ENCODE assay signal across 10 cellular contexts in genomic region chr7:22364023-22364422, GRCh38. TPM values are rescaled to one million over a fixed set of nuclear protein-coding genes. Genes with fewer than 3 reads are reported as not detected.
A peak's percentile ranks its signal among the peaks of the same experiment; 100 is the strongest.
DNase-seq lines count a peak whose midpoint lies in the region; ATAC-seq and TF ChIP-seq lines count a peak whose summit lies in the region.
"Had no signal": no experiment of that assay in that cellular context is flagged by ENCODE, and none has a peak within 500 bp of the region (broad histone marks: within the 10 kb centered on the region; RNA-seq: fewer than 3 reads in every experiment).

No MANE protein-coding gene starts in this region.

- H3K27ac ChIP-seq in OCI-LY7 (ENCODE audit: low read depth, low read length, poor library complexity, severe bottlenecking), result peak overlapping the region; percentile 19

- no peaks in the 10 kb centered on the region for H3K36me3 ChIP-seq in OCI-LY7 (ENCODE audit: insufficient read depth, low read length)

- BruUV-seq in OCI-LY7 (replicated peaks; lab: Mats Ljungman, UMichigan), result no TSS peak

- peak overlapping the region; percentile 60 for H3K4me2 ChIP-seq in OCI-LY7 (ENCODE audit: low read length)

- H3K79me2 ChIP-seq in OCI-LY7 (ENCODE audit: insufficient read depth, low read depth, low read length), result no peaks in the 10 kb centered on the region

- CTCF ChIA-PET in OCI-LY7 (lab: Charles Lee; ENCODE audit: unreplicated experiment), result interaction anchor here (1.7 kb wide), 1 partner anchor 9 kb away, joined by 4 read pairs; no protein-coding TSS in a partner anchor

- peak overlapping the region; percentile 4 for H3K4me3 ChIP-seq in OCI-LY7 (ENCODE audit: low read depth, low read length, poor library complexity, severe bottlenecking)

- no peaks in the 10 kb centered on the region for H3K9me2 ChIP-seq in OCI-LY7 (ENCODE audit: insufficient read depth, low read length)

- POLR2A ChIA-PET in OCI-LY7 (lab: Charles Lee), result interaction anchor here (0.7 to 6.1 kb wide), 6 partner anchors 11 to 81 kb away, joined by 3 to 47 read pairs (median 4); no protein-coding TSS in a partner anchor

- ATAC-seq in HG03060 (IDR thresholded peaks at IDR 0.05; ENCODE audit: low read depth, unreplicated experiment), result peak; percentile 62
- ATAC-seq in HG02588 (IDR thresholded peaks at IDR 0.05; ENCODE audit: unreplicated experiment), result no peak
- ATAC-seq: CD8-positive, alpha-beta T cell had no signal

- H3K9me3 ChIP-seq in OCI-LY7 (ENCODE audit: low read length), result no peaks in the 10 kb centered on the region

- DNase-seq in NCI-H2171 treated with DMSO at 0.1 percent for 48 hours (lab: John Stamatoyannopoulos, UW), result peak; percentile 57
- peak; percentile 43 for DNase-seq in OCI-LY7 (ENCODE audit: low spot score)
- no peak for DNase-seq in activated CD8-positive, alpha-beta memory T cell treated with anti-CD3 and anti-CD28 coated beads for 24 hours
- no peak for DNase-seq in RPMI8226
- DNase-seq in stimulated activated CD4-positive, alpha-beta T cell treated with anti-CD3 and anti-CD28 coated beads, Interleukin-15, amount 100 ng/mL, for 24 hours, result no peak
- DNase-seq: CD8-positive, alpha-beta T cell; NCI-H2029 treated with DMSO at 0.1 percent for 48 hours; NCI-H510A treated with DMSO at 0.1 percent for 48 hours had no signal

- peak overlapping the region; percentile 78; the same call in 1 of the 2 replicates for H2AFZ ChIP-seq in OCI-LY7 (ENCODE audit: low read length)

- peaks cover 42% of the 10 kb centered on the region for H3K4me1 ChIP-seq in OCI-LY7 (ENCODE audit: insufficient read depth, low read length, poor library complexity, severe bottlenecking)

- TF ChIP-seq CTCF in OCI-LY7 (conservative IDR thresholded peaks at IDR 0.05; ENCODE audit: low read length), result no peak

- intact Hi-C loops in OCI-LY7 (cut with micrococcal nuclease; ENCODE audit: unreplicated experiment), result no loop called here

- no peaks in the 10 kb centered on the region for H4K20me1 ChIP-seq in OCI-LY7 (ENCODE audit: insufficient read depth, low read length)

RNA-seq across cellular contexts. Expression of gene RAPGEF5, which starts 7.1 kb away (rescaled TPM):
- 114 and 136 TPM in 2 replicates for total RNA-seq in OCI-LY7 (2014; rRNA removed; shearing (Covaris generic))
- 115 and 120 TPM in 2 replicates for total RNA-seq in OCI-LY7 (2022)

Comparison
In these comparisons a context has a peak if more than half of its experiments do, and no peak if none do; other contexts are left out.
1. DNase-seq: peak in NCI-H2171 treated with DMSO at 0.1 percent for 48 hours (single experiment) and OCI-LY7 (single experiment); none in activated CD8-positive, alpha-beta memory T cell treated with anti-CD3 and anti-CD28 coated beads for 24 hours (single experiment), RPMI8226 (single experiment) and stimulated activated CD4-positive, alpha-beta T cell treated with anti-CD3 and anti-CD28 coated beads, Interleukin-15, amount 100 ng/mL, for 24 hours (single experiment).